29 cellular contexts compared by ENCODE assay signal in the genomic region with DNA sequence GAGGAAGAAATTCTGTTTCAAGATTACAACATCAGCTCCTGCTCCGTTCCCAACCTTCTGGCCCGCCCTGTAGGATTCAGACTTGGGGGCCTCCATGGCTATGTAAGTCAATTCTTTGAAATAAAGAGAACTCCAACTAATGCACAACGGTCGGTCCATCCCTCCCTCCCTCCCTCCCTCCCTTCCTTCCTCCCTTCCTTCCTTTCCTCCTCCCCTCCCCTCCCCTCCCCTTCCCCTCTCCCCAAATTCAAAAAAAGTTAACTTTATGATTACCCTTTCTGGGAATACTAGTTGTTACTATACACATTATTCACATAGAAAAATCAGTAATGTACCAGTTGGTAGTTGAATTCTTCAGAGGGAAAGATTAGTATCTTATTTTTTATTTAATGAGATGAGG.
"Had no signal": no experiment of that assay in that cellular context is flagged by ENCODE, and none has a peak within 500 bp of the region (broad histone marks: within the 10 kb centered on the region; RNA-seq: fewer than 3 reads in every experiment).

No MANE protein-coding gene starts in this region.

- H3K4me3 ChIP-seq: colonic mucosa, coronary artery, dorsolateral prefrontal cortex, esophagus muscularis mucosa, esophagus squamous epithelium, gastrocnemius medialis, gastroesophageal sphincter, heart left ventricle, heart right ventricle had no signal

- H3K4me1 ChIP-seq: colonic mucosa, esophagus muscularis mucosa, esophagus squamous epithelium, foreskin keratinocyte, gastrocnemius medialis, gastroesophageal sphincter, heart left ventricle, heart right ventricle had no signal

- DNase-seq: colonic mucosa; cortex of kidney; dermis blood vessel endothelial cell; dorsolateral prefrontal cortex; effector CD4-positive, alpha-beta T cell; effector CD8-positive, alpha-beta T cell; effector memory CD4-positive, alpha-beta T cell; effector memory CD8-positive, alpha-beta T cell; endodermal cell; erythroblast; esophagus squamous epithelium; foreskin fibroblast; foreskin keratinocyte; foreskin melanocyte; gastrocnemius medialis; glutamatergic neuron; head of caudate nucleus; heart left ventricle; heart right ventricle had no signal

- FAIRE-seq: colon, endometrium, endothelial cell of umbilical vein, frontal cortex had no signal

- H3K36me3 ChIP-seq: colonic mucosa, esophagus muscularis mucosa, esophagus squamous epithelium, gastrocnemius medialis, gastroesophageal sphincter, heart left ventricle, heart right ventricle had no signal

- H3K27me3 Mint-ChIP-seq: dendritic cell treated with granulocyte-macrophage colony-stimulating factor and Interleukin-4, amounts not matched to agents 40 ng/mL and 50 ng/mL, for 4 days; effector memory CD8-positive, alpha-beta T cell had no signal

- ATAC-seq: effector memory CD8-positive, alpha-beta T cell; esophagus mucosa; foreskin keratinocyte; gastrocnemius medialis; gastroesophageal sphincter; heart left ventricle; heart right ventricle had no signal

- H3K4me3 Mint-ChIP-seq: dendritic cell treated with granulocyte-macrophage colony-stimulating factor and Interleukin-4, amounts not matched to agents 40 ng/mL and 50 ng/mL, for 4 days; effector memory CD8-positive, alpha-beta T cell; endodermal cell had no signal

- H3K9me3 ChIP-seq: colonic mucosa, esophagus muscularis mucosa, esophagus squamous epithelium, gastrocnemius medialis, gastroesophageal sphincter, heart left ventricle, heart right ventricle had no signal

- H3K27me3 ChIP-seq: colonic mucosa, dorsolateral prefrontal cortex, esophagus muscularis mucosa, esophagus squamous epithelium, foreskin keratinocyte, gastrocnemius medialis, gastroesophageal sphincter, heart left ventricle, heart right ventricle had no signal

- H3K27ac Mint-ChIP-seq: dendritic cell treated with granulocyte-macrophage colony-stimulating factor and Interleukin-4, amounts not matched to agents 40 ng/mL and 50 ng/mL, for 4 days; effector memory CD8-positive, alpha-beta T cell; endodermal cell had no signal

- H3K9me3 Mint-ChIP-seq: dendritic cell treated with granulocyte-macrophage colony-stimulating factor and Interleukin-4, amounts not matched to agents 40 ng/mL and 50 ng/mL, for 4 days; effector memory CD8-positive, alpha-beta T cell; endodermal cell had no signal

- H3K27ac ChIP-seq: colonic mucosa, coronary artery, dorsolateral prefrontal cortex, epithelial cell of prostate, esophagus muscularis mucosa, esophagus squamous epithelium, foreskin keratinocyte, gastrocnemius medialis, gastroesophageal sphincter, heart left ventricle, heart right ventricle had no signal
